In genomic region chr3:52175416-52176187, GRCh38 we compare ENCODE assay signal across 29 cellular contexts. TPM values are rescaled to one million over a fixed set of nuclear protein-coding genes. Genes with fewer than 3 reads are reported as not detected.
"Had no signal": no experiment of that assay in that cellular context is flagged by ENCODE, and none has a peak within 500 bp of the region (broad histone marks: within the 10 kb centered on the region; RNA-seq: fewer than 3 reads in every experiment).

No MANE protein-coding gene starts in this region.

- H3K9me3 ChIP-seq: left lung, neutrophil, pancreas, testis had no signal

- H3K27me3 ChIP-seq: hepatocyte, left lung, neutrophil, pancreas, testis had no signal

- H3K27ac ChIP-seq: hepatocyte, left lung, neutrophil, pancreas, testis, VCaP had no signal

- H3K4me1 ChIP-seq: pancreas had no signal

- DNase-seq: activated CD4-positive, alpha-beta T cell treated with anti-CD3 and anti-CD28 coated beads, Interleukin-2, amount 10 ng/mL, durations not matched to agents 7 days and 5 days; activated naive CD8-positive, alpha-beta T cell treated with anti-CD3 and anti-CD28 coated beads for 36 hours; activated T-cell treated with anti-CD3 and anti-CD28 coated beads, Interleukin-2, amount 50 U/mL, for 1 hour; amniotic stem cell; effector CD4-positive, alpha-beta T cell; foreskin melanocyte; glutamatergic neuron; immature natural killer cell; left lung; pancreas; stimulated activated CD4-positive, alpha-beta T cell treated with anti-CD3 and anti-CD28 coated beads, Interleukin-2, amount 100 ng/mL, for 48 hours; stimulated activated CD8-positive, alpha-beta memory T cell treated with anti-CD3 and anti-CD28 coated beads, Interleukin-4, amount 100 ng/mL, for 48 hours; stimulated activated naive CD4-positive, alpha-beta T cell; T-cell; testis had no signal

- H3K27ac Mint-ChIP-seq: activated CD4-positive, alpha-beta T cell treated with anti-CD3 and anti-CD28 coated beads, Interleukin-2, amount 10 ng/mL, durations not matched to agents 7 days and 5 days; activated naive CD8-positive, alpha-beta T cell treated with anti-CD3 and anti-CD28 coated beads for 36 hours; T-cell; type B pancreatic cell had no signal

- H3K4me3 ChIP-seq: hepatocyte, left lung, pancreas, smooth muscle cell, testis had no signal

- ATAC-seq: activated CD4-positive, CD25-positive, alpha-beta regulatory T cell treated with anti-CD3 and anti-CD28 coated beads, Interleukin-2, amount 50 U/mL, for 24 hours; left lung; naive thymus-derived CD8-positive, alpha-beta T cell; pancreas; sciatic nerve; T-cell had no signal

- H3K4me2 ChIP-seq: hepatocyte, smooth muscle cell had no signal

- H3K36me3 ChIP-seq: left lung, neutrophil, pancreas had no signal

- H3K36me3 Mint-ChIP-seq: activated naive CD8-positive, alpha-beta T cell treated with anti-CD3 and anti-CD28 coated beads for 36 hours; immature natural killer cell; naive thymus-derived CD8-positive, alpha-beta T cell; T-cell; type B pancreatic cell had no signal

- H2AFZ ChIP-seq: hepatocyte had no signal

- FAIRE-seq: bronchial epithelial cell, endometrium, pancreas had no signal

- H3K79me2 ChIP-seq: hepatocyte had no signal

- H3K9me3 Mint-ChIP-seq: activated CD4-positive, alpha-beta T cell treated with anti-CD3 and anti-CD28 coated beads, Interleukin-2, amount 10 ng/mL, durations not matched to agents 7 days and 5 days; activated naive CD8-positive, alpha-beta T cell treated with anti-CD3 and anti-CD28 coated beads for 36 hours; immature natural killer cell; naive thymus-derived CD8-positive, alpha-beta T cell; T-cell; T-helper 2 cell treated with Interferon-gamma antibody and Interleukin-4, amounts not matched to agents 5 μg/mL and 100 μg/mL, for 36 hours; type B pancreatic cell had no signal

RNA-seq across cellular contexts. Expression of gene TLR9, which starts 49.8 kb away (rescaled TPM):
- total RNA-seq: bronchial epithelial cell, hepatocyte, kidney epithelial cell, lung microvascular endothelial cell, pulmonary artery endothelial cell had no signal
- polyA plus RNA-seq: hepatocyte; immature natural killer cell; naive thymus-derived CD8-positive, alpha-beta T cell; smooth muscle cell had no signal
